28 cellular contexts compared by ENCODE assay signal in genomic region chr15:63426552-63426951, GRCh38. TPM values are rescaled to one million over a fixed set of nuclear protein-coding genes. Genes with fewer than 3 reads are reported as not detected.
A peak's percentile ranks its signal among the peaks of the same experiment; 100 is the strongest.
DNase-seq lines count a peak whose midpoint lies in the region; ATAC-seq, FAIRE-seq and TF ChIP-seq lines count a peak whose summit lies in the region.
"Had no signal": no experiment of that assay in that cellular context is flagged by ENCODE, and none has a peak within 500 bp of the region (broad histone marks: within the 10 kb centered on the region; RNA-seq: fewer than 3 reads in every experiment).

No MANE protein-coding gene starts in this region.

- no peak overlapping the region for H2BK5ac ChIP-seq in trophoblast cell (ENCODE audit: low read depth, low read length, poor library complexity)

- H3K23ac ChIP-seq in trophoblast cell (ENCODE audit: low read length), result no peak overlapping the region

- H3K4me3 Mint-ChIP-seq in endodermal cell, result no peak overlapping the region
- H3K4me3 Mint-ChIP-seq: CD14-positive monocyte; CD4-positive, alpha-beta memory T cell; CD4-positive, CD25-positive, alpha-beta regulatory T cell; CD8-positive, alpha-beta memory T cell had no signal

- POLR2A ChIA-PET in K562 (lab: Yijun Ruan, JAX), result no interaction called here

- H3K9me3 ChIP-seq in K562 (replicated peaks; ENCODE audit: control insufficient read depth, insufficient read depth, low read depth, low read length), result no peaks in the 10 kb centered on the region
- H3K9me3 ChIP-seq in endodermal cell (ENCODE audit: control insufficient read depth, low read length), result peaks cover 17% of the 10 kb centered on the region
- H3K9me3 ChIP-seq in trophoblast cell (ENCODE audit: insufficient read depth, low read depth, low read length), result peaks cover 3% of the 10 kb centered on the region
- H3K9me3 ChIP-seq: BE2C had no signal

- no peak overlapping the region for H2BK12ac ChIP-seq in trophoblast cell (ENCODE audit: low read length)

- no peaks in the 10 kb centered on the region for H4K20me1 ChIP-seq in K562 (replicated peaks; ENCODE audit: control insufficient read depth, insufficient read depth, low read length)
- H4K20me1 ChIP-seq: BLaER1 had no signal

- 17% methylated on average over 2 of the region's 2 CpGs for WGBS in K562 (ENCODE audit: insufficient coverage, low coverage, missing lambda C conversion rate)
- 96 to 100% methylated on average over 1 to 2 of the region's 2 CpGs for WGBS in endodermal cell (ENCODE audit: insufficient coverage in 1 of 2, insufficient read length in 1 of 2), 2 experiments
- whole genome bisulfite sequencing in trophoblast cell (ENCODE audit: extremely low coverage, insufficient coverage, insufficient read length), result no CpG with 5 or more reads among the region's 2 CpGs

- no peak overlapping the region for H3K27ac Mint-ChIP-seq in endodermal cell
- H3K27ac Mint-ChIP-seq: CD14-positive monocyte; CD4-positive, alpha-beta memory T cell; CD4-positive, CD25-positive, alpha-beta regulatory T cell had no signal

- H3K4me2 ChIP-seq in K562 (ENCODE audit: insufficient read depth, low read length) (no peak overlapping the region), trophoblast cell (ENCODE audit: low read length) (no peak overlapping the region)
- H3K4me2 ChIP-seq: BLaER1 had no signal

- H3K4me3 ChIP-seq in K562, result no peak overlapping the region
- H3K4me3 ChIP-seq in endodermal cell (ENCODE audit: low read length), result peak overlapping the region; percentile 44
- H3K4me3 ChIP-seq in trophoblast cell (ENCODE audit: low read depth, low read length), result no peak overlapping the region
- H3K4me3 ChIP-seq: BLaER1, GM12878 had no signal

- H3K27me3 Mint-ChIP-seq in endodermal cell (ENCODE audit: insufficient read depth), result no peaks in the 10 kb centered on the region
- H3K27me3 Mint-ChIP-seq: CD4-positive, alpha-beta memory T cell had no signal

- DNase-seq in K562 (ENCODE audit: extremely low read depth in 1 of 4, low spot score in 3 of 4) (no peak), endodermal cell (no peak), trophoblast cell (no peak), NCI-H524 (lab: John Stamatoyannopoulos, UW) (no peak)
- DNase-seq: 8988T; ACHN; BE2C; C1 segment of cervical spinal cord; CD4-positive, alpha-beta memory T cell; CD4-positive, CD25-positive, alpha-beta regulatory T cell; CD8-positive, alpha-beta memory T cell; COR-L47; DMS 273 treated with DMSO at 0.1 percent for 48 hours; DMS153; DMS53; DMS79; DND-41; EL; GDM1 had no signal

- H4K12ac ChIP-seq in trophoblast cell (ENCODE audit: low read depth, low read length), result no peak overlapping the region

- H3K9ac ChIP-seq in K562 (ENCODE audit: insufficient read depth in 1 of 2, low read depth in 2 of 2, low read length in 2 of 2) (no peak overlapping the region), endodermal cell (ENCODE audit: extremely low read depth, low read length, poor library complexity, severe bottlenecking) (no peak overlapping the region), trophoblast cell (ENCODE audit: low read length) (peak overlapping the region; percentile 39)
- H3K9ac ChIP-seq: BLaER1 had no signal

- ATAC-seq in K562 (no peak), GM21717 (IDR thresholded peaks at IDR 0.05; ENCODE audit: unreplicated experiment) (no peak), GM18870 (IDR thresholded peaks at IDR 0.05; ENCODE audit: unreplicated experiment) (no peak)
- ATAC-seq: GM12878 had no signal

- no peak overlapping the region for H3K14ac ChIP-seq in trophoblast cell (ENCODE audit: low read length)

- TF ChIP-seq RAD21 in K562 (CRISPR knock-in tag; conservative IDR thresholded peaks at IDR 0.05 in 1 of 2, IDR thresholded peaks at IDR 0.05 in 1 of 2), result no peak

- peaks cover 11% of the 10 kb centered on the region for H3K4me1 Mint-ChIP-seq in endodermal cell
- H3K4me1 Mint-ChIP-seq: CD14-positive monocyte; CD4-positive, alpha-beta memory T cell; CD4-positive, CD25-positive, alpha-beta regulatory T cell; CD8-positive, alpha-beta memory T cell had no signal

- H3K4me1 ChIP-seq in K562 (replicated peaks in 1 of 2; ENCODE audit: control insufficient read depth in 2 of 2, insufficient read depth in 2 of 2, low read length in 2 of 2) (no peaks in the 10 kb centered on the region), endodermal cell (ENCODE audit: control insufficient read depth, insufficient read depth, low read length) (no peaks in the 10 kb centered on the region), trophoblast cell (ENCODE audit: control insufficient read depth in 1 of 2, insufficient read depth in 2 of 2, low read length in 2 of 2) (no peaks in the 10 kb centered on the region)
- H3K4me1 ChIP-seq: BE2C had no signal

- no peak overlapping the region for H2AK5ac ChIP-seq in trophoblast cell (ENCODE audit: low read length)

- H3K27ac ChIP-seq in K562 (ENCODE audit: extremely low read depth, low read depth, low read length) (no peak overlapping the region), endodermal cell (ENCODE audit: low read depth, low read length) (no peak overlapping the region), trophoblast cell (ENCODE audit: low read depth, low read length) (no peak overlapping the region)
- H3K27ac ChIP-seq: BLaER1 had no signal

- H3K18ac ChIP-seq in trophoblast cell (ENCODE audit: low read length), result no peak overlapping the region

- no peak overlapping the region for H2BK120ac ChIP-seq in trophoblast cell (ENCODE audit: insufficient read depth, low read length, poor library complexity)

- intact Hi-C loops in K562 (cut with micrococcal nuclease), result no loop called here

- no peak for TF ChIP-seq EP300 in K562 (IDR thresholded peaks at IDR 0.05; ENCODE audit: low read length)

- peaks cover 3% of the 10 kb centered on the region for H3K36me3 Mint-ChIP-seq in endodermal cell (ENCODE audit: low read depth)
- H3K36me3 Mint-ChIP-seq: CD14-positive monocyte; CD4-positive, alpha-beta memory T cell had no signal

- no peaks in the 10 kb centered on the region for H3K36me3 ChIP-seq in K562 (ENCODE audit: control insufficient read depth, insufficient read depth, low read length)
- no peaks in the 10 kb centered on the region for H3K36me3 ChIP-seq in endodermal cell (ENCODE audit: control insufficient read depth, insufficient read depth, low read length)
- H3K36me3 ChIP-seq in trophoblast cell (ENCODE audit: control insufficient read depth in 1 of 2, insufficient read depth in 2 of 2, low read length in 2 of 2), result no peaks in the 10 kb centered on the region
- H3K36me3 ChIP-seq: BE2C, BLaER1 had no signal

- peaks cover 18% of the 10 kb centered on the region for H3K9me3 Mint-ChIP-seq in endodermal cell
- H3K9me3 Mint-ChIP-seq: CD8-positive, alpha-beta memory T cell had no signal

- no peaks in the 10 kb centered on the region for H3K79me1 ChIP-seq in trophoblast cell (ENCODE audit: low read length)

- H3K9me1 ChIP-seq in K562 (ENCODE audit: control insufficient read depth, insufficient read depth, low read length), result no peaks in the 10 kb centered on the region

- in situ Hi-C loops in K562 (cut with MboI), result no loop called here

- H3K4ac ChIP-seq in trophoblast cell (ENCODE audit: low read depth, low read length), result no peak overlapping the region

- no peak overlapping the region for H4K91ac ChIP-seq in trophoblast cell (ENCODE audit: low read depth, low read length)

- CTCF ChIA-PET in K562 (lab: Yijun Ruan, JAX; ENCODE audit: low intra/inter-chr PET ratio), result no interaction called here

- no TSS peak for BruUV-seq in K562 (replicated peaks; lab: Mats Ljungman, UMichigan)

- H2AFZ ChIP-seq in K562 (ENCODE audit: low read depth, low read length) (no peak overlapping the region), trophoblast cell (ENCODE audit: insufficient read depth, low read length, poor library complexity) (no peak overlapping the region)

- H4K8ac ChIP-seq in trophoblast cell (ENCODE audit: low read depth, low read length), result no peak overlapping the region

- FAIRE-seq in K562 (lab: Jason Lieb, UNC), result no peak
- FAIRE-seq: A204.1, GM12878, GM12892, GM18507, GM19239 had no signal

- H3K27me3 ChIP-seq in K562 (ENCODE audit: control insufficient read depth in 2 of 2, insufficient read depth in 2 of 2, low read length in 2 of 2) (no peaks in the 10 kb centered on the region), endodermal cell (ENCODE audit: control insufficient read depth, insufficient read depth, low read length, poor library complexity, severe bottlenecking) (no peaks in the 10 kb centered on the region), trophoblast cell (ENCODE audit: insufficient read depth, low read length) (no peaks in the 10 kb centered on the region)
- H3K27me3 ChIP-seq: BE2C, BLaER1 had no signal

- no peaks in the 10 kb centered on the region for H3K79me2 ChIP-seq in K562 (ENCODE audit: control insufficient read depth, insufficient read depth, low read length)
- no peaks in the 10 kb centered on the region for H3K79me2 ChIP-seq in trophoblast cell (ENCODE audit: control insufficient read depth, insufficient read depth, low read length, poor library complexity)

- TF ChIP-seq POLR2A in K562 (conservative IDR thresholded peaks at IDR 0.05), result no peak

- TF ChIP-seq CTCF in K562 (IDR thresholded peaks at IDR 0.05 in 2 of 3, conservative IDR thresholded peaks at IDR 0.05 in 1 of 3; ENCODE audit: insufficient read depth in 2 of 3, low read depth in 1 of 3, low read length in 3 of 3) (no peak), endodermal cell (conservative IDR thresholded peaks at IDR 0.05) (no peak)

TF ChIP-seq in K562, 482 proteins besides CTCF, POLR2A, EP300 and RAD21 (continues in another document):
- TF ChIP-seq ZNF12 (CRISPR knock-in tag; IDR thresholded peaks at IDR 0.05), result no peak

RNA-seq across cellular contexts. Expression of gene CA12, which starts 44.9 kb away (rescaled TPM):
- total RNA-seq in K562 (2011; cell fraction: chromatin; rRNA removed; ENCODE audit: low replicate concordance), result 0.25 and 0.33 TPM in 2 replicates
- not detected in 2 replicates for total RNA-seq in K562 (2011; cell fraction: nucleolus; rRNA removed)
- not detected in 2 replicates for total RNA-seq in K562 (2011; cell fraction: nucleoplasm; rRNA removed)
- 0.16 and 0.18 TPM in 2 replicates for total RNA-seq in K562 (2014; rRNA removed)
- total RNA-seq in K562 (2014; rRNA removed; fragmentation: Illumina TruSeq; extraction: Trizol), result 0.07 and 0.13 TPM in 2 replicates
- total RNA-seq in K562 (2015; rRNA removed; fragmentation: Illumina TruSeq; extraction: Trizol), result 0.22 and 0.23 TPM in 2 replicates
- total RNA-seq in K562 (2021), result 0.07 and 0.09 TPM in 2 replicates
- polyA plus RNA-seq in K562 (2011; rRNA removed), result 0.01 and 0.05 TPM in 2 replicates
- 0.09 TPM in 1 of 2 replicates, not detected in the other for polyA plus RNA-seq in K562 (2011; cell fraction: cytosol; rRNA removed)
- 0.11 and 0.42 TPM in 2 replicates for polyA plus RNA-seq in K562 (2011; cell fraction: nucleus; rRNA removed)
- polyA plus RNA-seq in K562 (2012), result 0.72 and 5.0 TPM in 2 replicates
- polyA plus RNA-seq in K562 (2014; fragmentation: Illumina TruSeq; extraction: Trizol), result 0.19 and 0.47 TPM in 2 replicates
- polyA plus RNA-seq in K562 (2014; fragmentation: Nextera tagmentation; extraction: Ambion mirVana), result under 1 TPM in 1 of 2 experiments, not detected in 1; 0.11 TPM
- 0.78 and 0.89 TPM in 2 replicates for polyA plus RNA-seq in K562 (2014; rRNA removed)
- 0.04 and 0.12 TPM in 2 replicates for polyA minus RNA-seq in K562 (2011; rRNA and poly(A)+ RNA removed)
- not detected in 2 replicates for polyA minus RNA-seq in K562 (2011; cell fraction: cytosol; rRNA and poly(A)+ RNA removed)
- 0.11 TPM in 1 of 2 replicates, not detected in the other for polyA minus RNA-seq in K562 (2011; cell fraction: nucleus; rRNA and poly(A)+ RNA removed)
- total RNA-seq in endodermal cell, result 1 to 10 TPM; 1.2 to 2.1 TPM
- 0.57 TPM for polyA plus RNA-seq in endodermal cell (2013, experiment 1 of 2)
- polyA plus RNA-seq in endodermal cell (2013, experiment 2 of 2), result 0.58 TPM
- 3.5 and 3.7 TPM in 2 replicates for polyA plus RNA-seq in trophoblast cell (2013)
- total RNA-seq: CD4-positive, alpha-beta memory T cell; CD4-positive, CD25-positive, alpha-beta regulatory T cell; CD8-positive, alpha-beta memory T cell had no signal
- polyA plus RNA-seq: CD14-positive monocyte; CD4-positive, alpha-beta memory T cell; CD4-positive, CD25-positive, alpha-beta regulatory T cell had no signal
